Comparison of ENCODE assay signal across 1 cellular context in the genomic region with DNA sequence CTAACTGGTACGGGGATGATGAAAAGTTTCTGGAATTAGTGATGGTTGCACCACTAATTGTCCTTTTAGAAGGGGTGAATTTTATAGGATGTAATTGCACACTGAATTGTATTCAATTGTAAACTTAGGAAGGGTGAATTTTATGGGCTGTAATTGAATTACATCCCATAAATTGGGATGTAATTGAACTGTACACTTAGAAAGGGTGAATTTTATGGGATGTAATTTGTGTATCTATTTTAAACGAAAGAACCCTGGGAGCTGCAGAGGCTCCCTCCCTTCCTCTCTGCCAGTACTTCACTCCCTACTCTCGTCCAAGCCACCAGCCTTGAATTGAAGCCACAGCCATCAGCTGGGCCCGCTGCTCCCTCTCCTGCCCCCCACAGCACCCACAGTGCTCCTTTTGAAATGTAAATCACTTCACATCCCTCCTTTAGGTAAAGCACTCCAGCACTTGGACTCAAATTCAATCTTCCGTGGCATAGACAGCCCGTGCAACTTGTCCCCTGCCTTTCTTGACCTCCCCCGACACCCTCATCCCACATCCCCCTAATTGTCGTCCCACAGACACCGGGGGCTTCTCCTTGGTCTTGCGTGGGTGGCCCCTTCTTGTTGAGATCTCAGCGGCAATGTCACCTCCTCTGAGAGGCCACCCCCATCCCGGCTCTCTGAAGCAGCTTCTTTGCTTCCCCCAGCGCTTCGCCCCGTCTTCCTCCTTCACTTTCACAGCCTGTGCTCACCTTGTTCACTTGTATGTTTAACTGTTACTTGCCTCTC.
TF ChIP-seq lines count a peak whose summit lies in the region.

No MANE protein-coding gene starts in this region.

TF ChIP-seq in WTC11, 78 proteins besides CTCF, POLR2A, EP300 and RAD21 (continued from another document):
- TF ChIP-seq ZNF317 (CRISPR knock-in tag; IDR thresholded peaks at IDR 0.05; ENCODE audit: borderline replicate concordance, low read depth) (no peak), CREM (CRISPR knock-in tag; IDR thresholded peaks at IDR 0.05) (no peak), TEAD1 (CRISPR knock-in tag; IDR thresholded peaks at IDR 0.05) (peak; percentile 71)
